Comparison of ENCODE assay signal across 38 cellular contexts in the genomic region with DNA sequence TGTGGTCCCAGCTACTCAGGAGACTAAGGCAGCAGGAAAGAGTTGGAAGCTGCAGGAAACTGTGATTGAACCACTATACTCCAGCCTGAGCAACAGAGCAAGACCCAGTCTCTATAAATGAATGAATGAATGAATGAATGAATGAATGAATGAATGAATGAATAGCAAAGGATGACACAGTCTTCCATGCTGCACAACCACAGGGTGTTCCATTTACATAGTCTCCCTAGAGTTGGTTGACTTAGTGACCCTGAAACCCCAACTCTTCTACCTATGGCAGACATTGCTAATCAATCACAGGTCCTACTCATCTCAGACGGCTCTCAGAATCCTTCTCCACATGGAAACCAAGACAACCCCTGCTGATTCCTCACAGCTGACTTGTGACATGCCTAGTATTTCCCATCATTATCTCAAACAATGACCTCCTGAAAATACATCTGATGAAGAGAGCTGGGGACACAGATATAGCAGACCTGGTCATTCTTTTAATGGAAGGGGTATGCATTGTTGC. TPM values are rescaled to one million over a fixed set of nuclear protein-coding genes. Genes with fewer than 3 reads are reported as not detected.
"Had no signal": no experiment of that assay in that cellular context is flagged by ENCODE, and none has a peak within 500 bp of the region (broad histone marks: within the 10 kb centered on the region; RNA-seq: fewer than 3 reads in every experiment).

No MANE protein-coding gene starts in this region.

- H3K27me3 ChIP-seq: adrenal gland, body of pancreas, brain microvascular endothelial cell, breast epithelium had no signal

- FAIRE-seq: astrocyte, TTC549 had no signal

- H3K27ac ChIP-seq: adrenal gland, body of pancreas, brain microvascular endothelial cell, breast epithelium, VCaP had no signal

- DNase-seq: activated B cell treated with CpG ODN at 0.5 μM for 24 hours; activated CD4-positive, alpha-beta memory T cell treated with anti-CD3 and anti-CD28 coated beads for 36 hours; activated CD4-positive, alpha-beta T cell treated with anti-CD3 and anti-CD28 coated beads for 4 hours; activated CD4-positive, alpha-beta T cell treated with anti-CD3 and anti-CD28 coated beads, Interleukin-2, amount 10 ng/mL, durations not matched to agents 24 days and 14 days; activated CD4-positive, alpha-beta T cell treated with anti-CD3 and anti-CD28 coated beads, Interleukin-2, amount 50 U/mL, for 1 hour; activated CD4-positive, alpha-beta T cell treated with anti-CD3 and anti-CD28 coated beads, Interleukin-2, amount 50 U/mL, for 4 hours; activated CD4-positive, CD25-positive, alpha-beta regulatory T cell treated with anti-CD3 and anti-CD28 coated beads, Interleukin-2, amount 50 U/mL, for 72 hours; activated CD8-positive, alpha-beta memory T cell treated with anti-CD3 and anti-CD28 coated beads, Interleukin-2, amount 50 U/mL, for 4 hours; activated CD8-positive, alpha-beta T cell treated with anti-CD3 and anti-CD28 coated beads for 36 hours; activated effector memory CD4-positive, alpha-beta T cell treated with anti-CD3 and anti-CD28 coated beads, Interleukin-2, amount 50 U/mL, for 16 hours; activated gamma-delta T cell treated with Interleukin-2 at 50 U/mL for 16 hours; activated naive CD4-positive, alpha-beta T cell; activated naive CD4-positive, alpha-beta T cell treated with anti-CD3 and anti-CD28 coated beads for 36 hours; activated naive CD4-positive, alpha-beta T cell treated with anti-CD3 and anti-CD28 coated beads, Interleukin-2, amount 50 U/mL, for 16 hours; activated naive CD8-positive, alpha-beta T cell treated with anti-CD3 and anti-CD28 coated beads for 36 hours; activated T-cell treated with anti-CD3 and anti-CD28 coated beads for 4 hours; activated T-cell treated with anti-CD3 and anti-CD28 coated beads, Interleukin-2, amount 50 U/mL, for 1 hour; activated T-cell treated with anti-CD3 and anti-CD28 coated beads, Interleukin-2, amount 50 U/mL, for 4 hours; activated T-cell treated with anti-CD3 and anti-CD28 coated beads, Interleukin-2, amount 50 U/mL, for 72 hours; adrenal gland; amniotic stem cell; aorta; body of pancreas; brain microvascular endothelial cell; central memory CD4-positive, alpha-beta T cell; T-helper 1 cell; T-helper 2 cell; T-helper 9 cell had no signal

- H3K4me1 ChIP-seq: adrenal gland, body of pancreas, breast epithelium had no signal

- H3K4me3 ChIP-seq: adrenal gland, body of pancreas, breast epithelium had no signal

- ATAC-seq: activated CD8-positive, alpha-beta T cell treated with anti-CD3 and anti-CD28 coated beads for 36 hours; activated T-cell treated with anti-CD3 and anti-CD28 coated beads, Interleukin-2, amount 50 U/mL, for 4 hours; activated T-cell treated with anti-CD3 and anti-CD28 coated beads, Interleukin-2, amount 50 U/mL, for 72 hours; body of pancreas had no signal

- H3K9me3 ChIP-seq: adrenal gland, body of pancreas, breast epithelium had no signal

- H3K36me3 ChIP-seq: adrenal gland, brain microvascular endothelial cell, breast epithelium had no signal

RNA-seq across cellular contexts. Expression of gene IQCF5, which starts 2.1 kb away (rescaled TPM):
- total RNA-seq: activated B cell treated with CpG ODN at 0.5 μM for 24 hours; activated CD4-positive, alpha-beta memory T cell treated with anti-CD3 and anti-CD28 coated beads for 36 hours; activated CD4-positive, alpha-beta T cell treated with anti-CD3 and anti-CD28 coated beads, Interleukin-2, amount 10 ng/mL, durations not matched to agents 24 days and 14 days; activated CD8-positive, alpha-beta memory T cell treated with anti-CD3 and anti-CD28 coated beads for 36 hours; activated CD8-positive, alpha-beta T cell treated with anti-CD3 and anti-CD28 coated beads for 36 hours; activated naive CD4-positive, alpha-beta T cell treated with anti-CD3 and anti-CD28 coated beads for 36 hours; activated naive CD4-positive, alpha-beta T cell treated with anti-CD3 and anti-CD28 coated beads, Interleukin-2, amount 50 U/mL, for 72 hours; activated naive CD8-positive, alpha-beta T cell treated with anti-CD3 and anti-CD28 coated beads for 36 hours; activated T-cell treated with anti-CD3 and anti-CD28 coated beads, Interleukin-2, amount 50 U/mL, for 4 hours; activated T-cell treated with anti-CD3 and anti-CD28 coated beads, Interleukin-2, amount 50 U/mL, for 72 hours; activated T-helper 1 cell treated with anti-CD3 and anti-CD28 coated beads, Interleukin-12 subunit alpha, Interleukin-12 subunit beta, Interleukin-2, Interleukin-4 antibody, amounts not matched to agents 30 ng/mL and 10 ng/mL and 1 ng/mL, durations not matched to agents 14 hours and 24 hours and 36 hours; activated T-helper 17 cell treated with anti-CD3 and anti-CD28 coated beads, Interleukin-2, amount 50 U/mL, for 72 hours; adrenal gland; aorta; astrocyte; body of pancreas; breast epithelium; cardiac septum; cerebellum had no signal
- polyA plus RNA-seq: adrenal gland, aorta had no signal

RNA-seq across cellular contexts. Expression of gene IQCF2, which starts 11.9 kb away (rescaled TPM):
- total RNA-seq: activated B cell treated with CpG ODN at 0.5 μM for 24 hours; activated CD4-positive, alpha-beta memory T cell treated with anti-CD3 and anti-CD28 coated beads for 36 hours; activated CD4-positive, alpha-beta T cell treated with anti-CD3 and anti-CD28 coated beads, Interleukin-2, amount 10 ng/mL, durations not matched to agents 24 days and 14 days; activated CD8-positive, alpha-beta memory T cell treated with anti-CD3 and anti-CD28 coated beads for 36 hours; activated CD8-positive, alpha-beta T cell treated with anti-CD3 and anti-CD28 coated beads for 36 hours; activated naive CD4-positive, alpha-beta T cell treated with anti-CD3 and anti-CD28 coated beads for 36 hours; activated naive CD4-positive, alpha-beta T cell treated with anti-CD3 and anti-CD28 coated beads, Interleukin-2, amount 50 U/mL, for 72 hours; activated naive CD8-positive, alpha-beta T cell treated with anti-CD3 and anti-CD28 coated beads for 36 hours; activated T-cell treated with anti-CD3 and anti-CD28 coated beads, Interleukin-2, amount 50 U/mL, for 4 hours; activated T-cell treated with anti-CD3 and anti-CD28 coated beads, Interleukin-2, amount 50 U/mL, for 72 hours; activated T-helper 1 cell treated with anti-CD3 and anti-CD28 coated beads, Interleukin-12 subunit alpha, Interleukin-12 subunit beta, Interleukin-2, Interleukin-4 antibody, amounts not matched to agents 30 ng/mL and 10 ng/mL and 1 ng/mL, durations not matched to agents 14 hours and 24 hours and 36 hours; activated T-helper 17 cell treated with anti-CD3 and anti-CD28 coated beads, Interleukin-2, amount 50 U/mL, for 72 hours; adrenal gland; aorta; astrocyte; body of pancreas; breast epithelium; cardiac septum; cerebellum had no signal
- polyA plus RNA-seq: adrenal gland, aorta had no signal

RNA-seq across cellular contexts. Expression of gene IQCF1, which starts 29.8 kb away (rescaled TPM):
- total RNA-seq: activated B cell treated with CpG ODN at 0.5 μM for 24 hours; activated CD4-positive, alpha-beta memory T cell treated with anti-CD3 and anti-CD28 coated beads for 36 hours; activated CD4-positive, alpha-beta T cell treated with anti-CD3 and anti-CD28 coated beads, Interleukin-2, amount 10 ng/mL, durations not matched to agents 24 days and 14 days; activated CD8-positive, alpha-beta memory T cell treated with anti-CD3 and anti-CD28 coated beads for 36 hours; activated CD8-positive, alpha-beta T cell treated with anti-CD3 and anti-CD28 coated beads for 36 hours; activated naive CD4-positive, alpha-beta T cell treated with anti-CD3 and anti-CD28 coated beads for 36 hours; activated naive CD4-positive, alpha-beta T cell treated with anti-CD3 and anti-CD28 coated beads, Interleukin-2, amount 50 U/mL, for 72 hours; activated naive CD8-positive, alpha-beta T cell treated with anti-CD3 and anti-CD28 coated beads for 36 hours; activated T-cell treated with anti-CD3 and anti-CD28 coated beads, Interleukin-2, amount 50 U/mL, for 4 hours; activated T-cell treated with anti-CD3 and anti-CD28 coated beads, Interleukin-2, amount 50 U/mL, for 72 hours; activated T-helper 1 cell treated with anti-CD3 and anti-CD28 coated beads, Interleukin-12 subunit alpha, Interleukin-12 subunit beta, Interleukin-2, Interleukin-4 antibody, amounts not matched to agents 30 ng/mL and 10 ng/mL and 1 ng/mL, durations not matched to agents 14 hours and 24 hours and 36 hours; adrenal gland; aorta; astrocyte; body of pancreas; breast epithelium; cardiac septum; cerebellum had no signal
- polyA plus RNA-seq: adrenal gland, aorta had no signal
